17 cellular contexts compared by ENCODE assay signal in genomic region chr19:33752945-33753344, GRCh38. TPM values are rescaled to one million over a fixed set of nuclear protein-coding genes. Genes with fewer than 3 reads are reported as not detected.
DNase-seq lines count a peak whose midpoint lies in the region; ATAC-seq and TF ChIP-seq lines count a peak whose summit lies in the region.
"Had no signal": no experiment of that assay in that cellular context is flagged by ENCODE, and none has a peak within 500 bp of the region (broad histone marks: within the 10 kb centered on the region; RNA-seq: fewer than 3 reads in every experiment).

No MANE protein-coding gene starts in this region.

- no peak overlapping the region for H2AFZ ChIP-seq in osteoblast (ENCODE audit: low read length)

- H3K9me3 ChIP-seq in osteoblast (ENCODE audit: low read depth, low read length): no peaks in the 10 kb centered on the region
- no peaks in the 10 kb centered on the region for H3K9me3 ChIP-seq in BE2C
- H3K9me3 ChIP-seq: BLaER1 treated with 17β-estradiol and CSF1 and Interleukin-3, amounts not matched to agents 10 nM and 100 nM; Caco-2 had no signal

- no peaks in the 10 kb centered on the region for H3K4me1 ChIP-seq in osteoblast (ENCODE audit: insufficient read depth, low read length)
- H3K4me1 ChIP-seq in BE2C: peaks cover 27% of the 10 kb centered on the region
- H3K4me1 ChIP-seq: BLaER1 treated with 17β-estradiol and CSF1 and Interleukin-3, amounts not matched to agents 10 nM and 100 nM; Caco-2 had no signal

- TF ChIP-seq CTCF in brain (conservative IDR thresholded peaks at IDR 0.05) (no peak), osteoblast (IDR thresholded peaks at IDR 0.05; ENCODE audit: extremely low read depth, low read depth, low read length) (no peak), BE2C (IDR thresholded peaks at IDR 0.05; ENCODE audit: low read depth, low read length) (no peak), nephron progenitor cell (IDR thresholded peaks at IDR 0.05) (no peak)

- no peak for ATAC-seq in GM19395 (IDR thresholded peaks at IDR 0.05; ENCODE audit: unreplicated experiment)
- ATAC-seq: CD8-positive, alpha-beta T cell had no signal

- H3K27ac Mint-ChIP-seq in brain (peak overlapping the region in 3 of 5 experiments; percentile 10 to 95 (median 90)), nephron progenitor cell (no peak overlapping the region)
- H3K27ac Mint-ChIP-seq: CD4-positive, alpha-beta T cell; CD8-positive, alpha-beta T cell had no signal

- H3K4me3 Mint-ChIP-seq in brain: no peak overlapping the region
- no peak overlapping the region for H3K4me3 Mint-ChIP-seq in nephron progenitor cell
- H3K4me3 Mint-ChIP-seq: CD4-positive, alpha-beta T cell; CD8-positive, alpha-beta T cell had no signal

- H3K4me1 Mint-ChIP-seq in brain (peaks cover 49% of the 10 kb centered on the region), nephron progenitor cell (peaks cover 20% of the 10 kb centered on the region)

- H3K36me3 Mint-ChIP-seq in brain (no peaks in the 10 kb centered on the region), nephron progenitor cell (ENCODE audit: low read depth) (no peaks in the 10 kb centered on the region)
- H3K36me3 Mint-ChIP-seq: CD8-positive, alpha-beta T cell had no signal

- no peak overlapping the region for H3K27ac ChIP-seq in osteoblast (ENCODE audit: low read depth, low read length)
- H3K27ac ChIP-seq: BLaER1 treated with 17β-estradiol and CSF1 and Interleukin-3, amounts not matched to agents 10 nM and 100 nM; C4-2B had no signal

- no peaks in the 10 kb centered on the region for H4K20me1 ChIP-seq in osteoblast (ENCODE audit: insufficient read depth, low read length)

- H3K27me3 ChIP-seq in osteoblast (ENCODE audit: insufficient read depth, low read length) (peaks cover 7% of the 10 kb centered on the region), BE2C (no peaks in the 10 kb centered on the region)
- H3K27me3 ChIP-seq: BLaER1 treated with 17β-estradiol and CSF1 and Interleukin-3, amounts not matched to agents 10 nM and 100 nM had no signal

- DNase-seq in mesenteric fat pad (ENCODE audit: low spot score) (peak; percentile 64), osteoblast (ENCODE audit: insufficient read length, low spot score, missing footprints) (peak; percentile 67), BE2C (no peak), NCI-H2029 (lab: John Stamatoyannopoulos, UW) (no peak), nephron progenitor cell (no peak)
- DNase-seq: 8988T; ACHN; Caco-2; Calu3; CD4-positive, alpha-beta T cell; CD8-positive, alpha-beta T cell; DMS79 treated with DMSO at 0.1 percent for 48 hours; GF-D8 had no signal

- H3K9me3 Mint-ChIP-seq in brain (peaks cover 0 to 1% (median 0%) of the 10 kb centered on the region in 5 experiments), nephron progenitor cell (no peaks in the 10 kb centered on the region)
- H3K9me3 Mint-ChIP-seq: CD4-positive, alpha-beta T cell; CD8-positive, alpha-beta T cell had no signal

- H3K27me3 Mint-ChIP-seq in brain (peaks cover under 1% of the 10 kb centered on the region), nephron progenitor cell (ENCODE audit: low read depth, poor library complexity) (peaks cover 12% of the 10 kb centered on the region)

- no peaks in the 10 kb centered on the region for H3K79me2 ChIP-seq in osteoblast (ENCODE audit: insufficient read depth, low read length)

- H3K4me3 ChIP-seq in osteoblast (ENCODE audit: insufficient read depth, low read length) (no peak overlapping the region), BE2C (ENCODE audit: low read depth, low read length) (no peak overlapping the region)
- H3K4me3 ChIP-seq: BLaER1 treated with 17β-estradiol and CSF1 and Interleukin-3, amounts not matched to agents 10 nM and 100 nM had no signal

- H3K4me2 ChIP-seq in osteoblast (ENCODE audit: insufficient read depth, low read length): no peak overlapping the region
- H3K4me2 ChIP-seq: BLaER1 treated with 17β-estradiol and CSF1 and Interleukin-3, amounts not matched to agents 10 nM and 100 nM had no signal

- H3K36me3 ChIP-seq in osteoblast (ENCODE audit: insufficient read depth, low read length) (no peaks in the 10 kb centered on the region), BE2C (no peaks in the 10 kb centered on the region)
- H3K36me3 ChIP-seq: BLaER1 treated with 17β-estradiol and CSF1 and Interleukin-3, amounts not matched to agents 10 nM and 100 nM had no signal

RNA-seq across cellular contexts. Expression of gene KCTD15, which starts 43.7 kb away (rescaled TPM):
- polyA plus RNA-seq in brain (ENCODE audit: insufficient read depth, low read depth, low replicate concordance): 13.7 TPM
- total RNA-seq in mesenteric fat pad (18.4 TPM), osteoblast (39.5 and 55.7 TPM in 2 replicates)
- 45.2 TPM for polyA plus RNA-seq in BE2C (2012; ENCODE audit: insufficient read depth, insufficient read length, low read depth)

Comparison
In these comparisons a context has a peak if more than half of its experiments do, and no peak if none do; other contexts are left out.
1. DNase-seq: peak in mesenteric fat pad (single experiment) and osteoblast (single experiment); none in BE2C (single experiment), NCI-H2029 (single experiment) and nephron progenitor cell (single experiment).